14 cellular contexts compared by ENCODE assay signal in genomic region chr9:89413963-89414638, GRCh38.
DNase-seq lines count a peak whose midpoint lies in the region; ATAC-seq and TF ChIP-seq lines count a peak whose summit lies in the region.
"Had no signal": no experiment of that assay in that cellular context is flagged by ENCODE, and none has a peak within 500 bp of the region (broad histone marks: within the 10 kb centered on the region; RNA-seq: fewer than 3 reads in every experiment).

No MANE protein-coding gene starts in this region.

- H3K36me3 Mint-ChIP-seq in stimulated activated naive CD8-positive, alpha-beta T cell treated with anti-CD3 and anti-CD28 coated beads, Interleukin-15, Interleukin-2, amounts not matched to agents 100 ng/mL and 50 ng/mL, for 24 hours (ENCODE audit: low read depth): peaks cover 94% of the 10 kb centered on the region
- H3K36me3 Mint-ChIP-seq in T-cell: peaks cover 51% of the 10 kb centered on the region
- H3K36me3 Mint-ChIP-seq in glutamatergic neuron (ENCODE audit: unreplicated experiment): peaks cover 21% of the 10 kb centered on the region

- no peak for ATAC-seq in stimulated activated naive CD8-positive, alpha-beta T cell treated with anti-CD3 and anti-CD28 coated beads, Interleukin-15, Interleukin-2, amounts not matched to agents 100 U/mL and 50 U/mL, for 24 hours
- ATAC-seq in T-cell (replicated peaks in 1 of 4) (no peak), GM19452 (IDR thresholded peaks at IDR 0.05; ENCODE audit: unreplicated experiment) (no peak)
- ATAC-seq: HCT116 had no signal

- POLR2A ChIA-PET in T-cell (lab: Charles Lee): no interaction called here

- no peak for TF ChIP-seq CTCF in glutamatergic neuron (IDR thresholded peaks at IDR 0.05; ENCODE audit: partially characterized antibody, unreplicated experiment)

- DNase-seq in stimulated activated naive CD8-positive, alpha-beta T cell treated with anti-CD3 and anti-CD28 coated beads, Interleukin-15, Interleukin-2, amounts not matched to agents 100 U/mL and 50 U/mL, for 24 hours: no peak
- DNase-seq in T-cell: no peak
- no peak for DNase-seq in glutamatergic neuron
- DNase-seq in NCI-H82 (lab: John Stamatoyannopoulos, UW): no peak
- DNase-seq in DMS153 treated with DMSO at 0.1 percent for 48 hours (lab: John Stamatoyannopoulos, UW; ENCODE audit: unreplicated experiment): no peak
- DNase-seq: activated effector memory CD4-positive, alpha-beta T cell treated with anti-CD3 and anti-CD28 coated beads, Interleukin-2, amount 50 U/mL, for 16 hours; Karpas-422; midbrain; stimulated activated CD4-positive, alpha-beta T cell treated with anti-CD3 and anti-CD28 coated beads, Interleukin-2, amount 100 ng/mL, for 48 hours; thyroid gland had no signal

- H3K4me1 Mint-ChIP-seq in stimulated activated naive CD8-positive, alpha-beta T cell treated with anti-CD3 and anti-CD28 coated beads, Interleukin-15, Interleukin-2, amounts not matched to agents 100 ng/mL and 50 ng/mL, for 24 hours (ENCODE audit: low read depth): peaks cover 98% of the 10 kb centered on the region
- H3K4me1 Mint-ChIP-seq in T-cell (peaks cover 79 to 96% (median 92%) of the 10 kb centered on the region in 3 donors), glutamatergic neuron (ENCODE audit: low read depth, unreplicated experiment) (peaks cover 32% of the 10 kb centered on the region)

- H3K9me3 Mint-ChIP-seq in stimulated activated naive CD8-positive, alpha-beta T cell treated with anti-CD3 and anti-CD28 coated beads, Interleukin-15, Interleukin-2, amounts not matched to agents 100 ng/mL and 50 ng/mL, for 24 hours: peaks cover 9% of the 10 kb centered on the region
- H3K9me3 Mint-ChIP-seq in T-cell (no peaks in the 10 kb centered on the region), glutamatergic neuron (ENCODE audit: unreplicated experiment) (peaks cover 18% of the 10 kb centered on the region)

- no peaks in the 10 kb centered on the region for H3K27me3 Mint-ChIP-seq in stimulated activated naive CD8-positive, alpha-beta T cell treated with anti-CD3 and anti-CD28 coated beads, Interleukin-15, Interleukin-2, amounts not matched to agents 100 ng/mL and 50 ng/mL, for 24 hours
- H3K27me3 Mint-ChIP-seq in T-cell (no peaks in the 10 kb centered on the region), glutamatergic neuron (ENCODE audit: unreplicated experiment) (peaks cover 14% of the 10 kb centered on the region)

- no peak overlapping the region for H3K4me3 Mint-ChIP-seq in stimulated activated naive CD8-positive, alpha-beta T cell treated with anti-CD3 and anti-CD28 coated beads, Interleukin-15, Interleukin-2, amounts not matched to agents 100 ng/mL and 50 ng/mL, for 24 hours
- H3K4me3 Mint-ChIP-seq in T-cell: no peak overlapping the region
- no peak overlapping the region for H3K4me3 Mint-ChIP-seq in glutamatergic neuron (ENCODE audit: unreplicated experiment)

- peak overlapping the region; percentile 74 for H3K27ac Mint-ChIP-seq in stimulated activated naive CD8-positive, alpha-beta T cell treated with anti-CD3 and anti-CD28 coated beads, Interleukin-15, Interleukin-2, amounts not matched to agents 100 ng/mL and 50 ng/mL, for 24 hours
- H3K27ac Mint-ChIP-seq in T-cell (peak overlapping the region; percentile 31 to 48), glutamatergic neuron (ENCODE audit: unreplicated experiment) (peak overlapping the region; percentile 36)

- peak overlapping the region; percentile 80 for H3K27ac ChIP-seq in temporal lobe (ENCODE audit: low read depth, low read length)
- H3K27ac ChIP-seq: thyroid gland had no signal

- CTCF ChIA-PET in T-cell (lab: Charles Lee): no interaction called here
